ENCODE assay signal across 12 cellular contexts in genomic region chr12:120886194-120887018, GRCh38. TPM values are rescaled to one million over a fixed set of nuclear protein-coding genes. Genes with fewer than 3 reads are reported as not detected.
A peak's percentile ranks its signal among the peaks of the same experiment; 100 is the strongest.
DNase-seq lines count a peak whose midpoint lies in the region; ATAC-seq, FAIRE-seq and TF ChIP-seq lines count a peak whose summit lies in the region.
"Had no signal": no experiment of that assay in that cellular context is flagged by ENCODE, and none has a peak within 500 bp of the region (broad histone marks: within the 10 kb centered on the region; RNA-seq: fewer than 3 reads in every experiment).

No MANE protein-coding gene starts in this region.

- 97% methylated on average over 4 of the region's 4 CpGs for WGBS in HepG2 (ENCODE audit: low lambda C conversion rate)

- H2AFZ ChIP-seq in HepG2 (ENCODE audit: low read length): no peak overlapping the region

- no peak for FAIRE-seq in HepG2 (lab: Jason Lieb, UNC)
- FAIRE-seq: astrocyte, G401.6 had no signal

- no peak overlapping the region for H3K4me2 ChIP-seq in HepG2 (ENCODE audit: low read depth, low read length)

- intact Hi-C loops in HepG2 (cut with micrococcal nuclease; ENCODE audit: unreplicated experiment): no loop called here

- H3K36me3 Mint-ChIP-seq in memory B cell: peaks cover 2% of the 10 kb centered on the region

- peaks cover 72% of the 10 kb centered on the region for H3K79me2 ChIP-seq in HepG2 (ENCODE audit: insufficient read depth, low read length)

- no peak for TF ChIP-seq POLR2A in HepG2 (IDR thresholded peaks at IDR 0.05; ENCODE audit: insufficient read depth in 1 of 2, low read depth in 2 of 2, low read length in 2 of 2)

- TF ChIP-seq EP300 in HepG2 (IDR thresholded peaks at IDR 0.05; ENCODE audit: low read depth in 2 of 2, low read length in 2 of 2): no peak
- no peak for TF ChIP-seq EP300 in HepG2 (CRISPR knock-in tag; IDR thresholded peaks at IDR 0.05; ENCODE audit: borderline replicate concordance)

- H3K9me3 ChIP-seq in HepG2 (ENCODE audit: low read length): no peaks in the 10 kb centered on the region

- no peak for DNase-seq in HL-60 (ENCODE audit: low read depth in 1 of 2, low spot score in 1 of 2)
- DNase-seq in memory B cell (ENCODE audit: low spot score in 2 of 2): no peak
- DNase-seq in HepG2 (ENCODE audit: low spot score): no peak
- DNase-seq in substantia nigra (lab: John Stamatoyannopoulos, UW): no peak
- DNase-seq in GM13976 (ENCODE audit: low spot score): no peak
- no peak for DNase-seq in ecto neural progenitor cell (ENCODE audit: low spot score)
- DNase-seq: mesenchymal stem cell, NCI-H2029 treated with DMSO at 0.1 percent for 48 hours had no signal

- in situ Hi-C loops in HepG2 (cut with HindIII; ENCODE audit: extremely low pct_ligation_motif_present, low pct_unique_long_range_greater_than_20kb) (no loop called here), GM13976 (cut with MboI; ENCODE audit: low sequenced_read_pairs, unreplicated experiment) (no loop called here)

- no peak overlapping the region for H3K4me3 ChIP-seq in HL-60 (replicated peaks; ENCODE audit: insufficient read depth, low read length)
- H3K4me3 ChIP-seq in HepG2 (replicated peaks in 1 of 3; ENCODE audit: insufficient read depth in 1 of 3, low read depth in 2 of 3, low read length in 3 of 3): no peak overlapping the region

- H3K4me3 Mint-ChIP-seq in memory B cell: peak overlapping the region; percentile 58

- H3K27ac Mint-ChIP-seq in memory B cell: peak overlapping the region; percentile 89

- H3K27me3 ChIP-seq in HL-60 (ENCODE audit: insufficient read depth, poor library complexity, severe bottlenecking) (no peaks in the 10 kb centered on the region), HepG2 (ENCODE audit: control insufficient read depth in 1 of 2, insufficient read depth in 2 of 2, low read length in 2 of 2) (no peaks in the 10 kb centered on the region)

- TF ChIP-seq RAD21 in HepG2 (CRISPR knock-in tag; IDR thresholded peaks at IDR 0.05): no peak

- POLR2A ChIA-PET in HepG2 (lab: Yijun Ruan, JAX): no interaction called here

- H3K27ac ChIP-seq in HL-60 (replicated peaks) (peak overlapping the region; percentile 12; the same call in 1 of the 2 replicates), HepG2 (ENCODE audit: extremely low read length, insufficient read depth, low read length) (no peak overlapping the region), substantia nigra (ENCODE audit: low read depth, low read length, poor library complexity, severe bottlenecking) (no peak overlapping the region)

- H3K9ac ChIP-seq in HepG2 (ENCODE audit: insufficient read depth, low read depth, low read length): no peak overlapping the region

- TF ChIP-seq CTCF in HL-60 (IDR thresholded peaks at IDR 0.05; ENCODE audit: insufficient read depth, low read length): no peak
- no peak for TF ChIP-seq CTCF in HepG2 (CRISPR knock-in tag; IDR thresholded peaks at IDR 0.05)
- no peak for TF ChIP-seq CTCF in GM13976 (IDR thresholded peaks at IDR 0.05; ENCODE audit: borderline replicate concordance, control extremely low read depth, extremely low read depth, insufficient read depth, missing control alignments)

- peaks cover 7% of the 10 kb centered on the region for H3K4me1 ChIP-seq in HepG2 (ENCODE audit: insufficient read depth, low read length)

- no peaks in the 10 kb centered on the region for H3K9me3 Mint-ChIP-seq in memory B cell

- no peaks in the 10 kb centered on the region for H3K27me3 Mint-ChIP-seq in memory B cell

- peaks cover 6% of the 10 kb centered on the region; the same call in 1 of the 2 replicates for H4K20me1 ChIP-seq in HepG2 (ENCODE audit: insufficient read depth, low read length)

- peaks cover 36% of the 10 kb centered on the region for H3K4me1 Mint-ChIP-seq in memory B cell

- no peaks in the 10 kb centered on the region for H3K36me3 ChIP-seq in HepG2 (replicated peaks in 1 of 2; ENCODE audit: control insufficient read depth in 1 of 2, insufficient read depth in 2 of 2, low read length in 2 of 2)

- ATAC-seq in GM18517 (IDR thresholded peaks at IDR 0.05; ENCODE audit: unreplicated experiment): peak; percentile 75
- ATAC-seq in GM21528 (IDR thresholded peaks at IDR 0.05; ENCODE audit: low FRiP score, unreplicated experiment): peak; percentile 75
- ATAC-seq in memory B cell (ENCODE audit: low read depth): peak; percentile 53
- no peak for ATAC-seq in HepG2

- CTCF ChIA-PET in HepG2 (lab: Yijun Ruan, JAX; ENCODE audit: low intra/inter-chr PET ratio, low total read pairs): no interaction called here

- BruUV-seq in HepG2 (replicated peaks; lab: Mats Ljungman, UMichigan): no TSS peak

TF ChIP-seq in HepG2, 621 proteins besides CTCF, POLR2A, EP300 and RAD21:
- TF ChIP-seq RNF219 (CRISPR knock-in tag; IDR thresholded peaks at IDR 0.05) (no peak), PBX3 (CRISPR knock-in tag; IDR thresholded peaks at IDR 0.05; ENCODE audit: borderline replicate concordance) (no peak), ELF1 (CRISPR knock-in tag; IDR thresholded peaks at IDR 0.05) (no peak), ELF4 (CRISPR knock-in tag; IDR thresholded peaks at IDR 0.05; ENCODE audit: borderline replicate concordance) (no peak), ZNF839 (CRISPR knock-in tag; IDR thresholded peaks at IDR 0.05; ENCODE audit: borderline replicate concordance) (no peak), ZBTB21 (CRISPR knock-in tag; IDR thresholded peaks at IDR 0.05) (no peak), REL (CRISPR knock-in tag; conservative IDR thresholded peaks at IDR 0.05) (no peak), ZNF343 (CRISPR knock-in tag; IDR thresholded peaks at IDR 0.05) (no peak), ZSCAN31 (CRISPR knock-in tag; IDR thresholded peaks at IDR 0.05; ENCODE audit: low read depth) (no peak), ZNF18 (CRISPR knock-in tag; IDR thresholded peaks at IDR 0.05; ENCODE audit: insufficient replicate concordance) (no peak), ZNF296 (CRISPR knock-in tag; conservative IDR thresholded peaks at IDR 0.05) (no peak)

RNA-seq across cellular contexts. Expression of gene SPPL3, which starts 17.8 kb away (rescaled TPM):
- total RNA-seq in HepG2 (2016; rRNA removed; fragmentation: Illumina TruSeq; extraction: Trizol): 6.6 and 9.1 TPM in 2 replicates
- 16.1 and 16.2 TPM in 2 replicates for total RNA-seq in HepG2 (2016; cell fraction: cytosol; rRNA removed; fragmentation: Illumina TruSeq; extraction: Trizol; ENCODE audit: low read depth)
- 5.8 and 9.4 TPM in 2 replicates for total RNA-seq in HepG2 (2016; cell fraction: insoluble cytoplasmic fraction; rRNA removed; fragmentation: Illumina TruSeq; extraction: Trizol)
- 9.0 and 12.3 TPM in 2 replicates for total RNA-seq in HepG2 (2016; cell fraction: membrane; rRNA removed; fragmentation: Illumina TruSeq; extraction: Trizol)
- 11.6 and 15.6 TPM in 2 replicates for total RNA-seq in HepG2 (2016; cell fraction: nucleus; rRNA removed; fragmentation: Illumina TruSeq; extraction: Trizol)
- polyA plus RNA-seq in HepG2 (2011; rRNA removed): 8.9 and 10.8 TPM in 2 replicates
- polyA plus RNA-seq in HepG2 (2011; cell fraction: cytosol; rRNA removed): 9.6 and 10.2 TPM in 2 replicates
- polyA plus RNA-seq in HepG2 (2011; cell fraction: nucleus; rRNA removed): 8.3 and 9.2 TPM in 2 replicates
- 15.1 and 20.8 TPM in 2 replicates for polyA plus RNA-seq in HepG2 (2012)
- 10.5 and 11.9 TPM in 2 replicates for polyA plus RNA-seq in HepG2 (2016; cell fraction: cytosol; fragmentation: Illumina TruSeq; extraction: Trizol; ENCODE audit: low read depth)
- 20.3 and 26.4 TPM in 2 replicates for polyA plus RNA-seq in HepG2 (2016; cell fraction: insoluble cytoplasmic fraction; fragmentation: Illumina TruSeq; extraction: Trizol; ENCODE audit: low read depth)
- 27.5 and 28.3 TPM in 2 replicates for polyA plus RNA-seq in HepG2 (2016; cell fraction: membrane; fragmentation: Illumina TruSeq; extraction: Trizol; ENCODE audit: low read depth)
- polyA plus RNA-seq in HepG2 (2016; cell fraction: nucleus; fragmentation: Illumina TruSeq; extraction: Trizol; ENCODE audit: insufficient read depth, low read depth): 33.3 and 34.0 TPM in 2 replicates
- polyA minus RNA-seq in HepG2 (2011; rRNA and poly(A)+ RNA removed; ENCODE audit: low replicate concordance): 42.1 and 63.4 TPM in 2 replicates
- polyA minus RNA-seq in HepG2 (2011; cell fraction: cytosol; rRNA and poly(A)+ RNA removed): 18.7 and 19.3 TPM in 2 replicates
- polyA minus RNA-seq in HepG2 (2011; cell fraction: nucleus; rRNA and poly(A)+ RNA removed): 14.2 and 16.1 TPM in 2 replicates
